In genomic region chr15:72472907-72473669, GRCh38 we compare ENCODE assay signal across 8 cellular contexts. TPM values are rescaled to one million over a fixed set of nuclear protein-coding genes. Genes with fewer than 3 reads are reported as not detected.
DNase-seq lines count a peak whose midpoint lies in the region; ATAC-seq and TF ChIP-seq lines count a peak whose summit lies in the region.

No MANE protein-coding gene starts in this region.

- peak; percentile 28 for TF ChIP-seq CTCF in MM.1S (IDR thresholded peaks at IDR 0.05; ENCODE audit: low read length)
- no peak for TF ChIP-seq CTCF in MCF 10A (IDR thresholded peaks at IDR 0.05; ENCODE audit: unreplicated experiment)
- TF ChIP-seq CTCF in uterus (IDR thresholded peaks at IDR 0.05): peak in 2 of 4 experiments; percentile 12 to 14

- H3K36me3 Mint-ChIP-seq in MCF 10A (ENCODE audit: insufficient read depth, unreplicated experiment): peaks cover 25% of the 10 kb centered on the region

- CTCF ChIA-PET in MCF 10A (lab: Yijun Ruan, JAX): interaction anchor here (0.6 to 1.5 kb wide), 12 partner anchors 9 to 503 kb away, joined by 3 to 9 read pairs (median 4); partner anchors contain the start of gene HEXA

- peak overlapping the region; percentile 96 for H3K4me3 ChIP-seq in MM.1S (ENCODE audit: low read length)
- peak overlapping the region; percentile 85 to 86 for H3K4me3 ChIP-seq in uterus

- peak overlapping the region; percentile 51 for H2AFZ ChIP-seq in MM.1S (ENCODE audit: low read length)

- POLR2A ChIA-PET in MCF 10A (lab: Yijun Ruan, JAX): interaction anchor here (0.6 to 4.2 kb wide), 42 partner anchors 9 to 1858 kb away, joined by 3 to 45 read pairs (median 4); partner anchors contain the start of genes BBS4, HEXA and HIGD2B

- peaks cover 33% of the 10 kb centered on the region for H3K79me2 ChIP-seq in MM.1S (ENCODE audit: low read length)

- no peaks in the 10 kb centered on the region for H3K9me2 ChIP-seq in MM.1S (replicated peaks; ENCODE audit: insufficient read depth, low read length)

- intact Hi-C loops in MCF 10A (cut with micrococcal nuclease) (loop anchor here (5.0 kb wide), 2 partner anchors 59 to 114 kb away; no protein-coding TSS in a partner anchor), uterus (cut with DNase I; ENCODE audit: low total_unique reads) (no loop called here)

- DNase-seq in DMS114 treated with DMSO at 0.1 percent for 48 hours (lab: John Stamatoyannopoulos, UW; ENCODE audit: unreplicated experiment): peak; percentile 46
- DNase-seq in MM.1S: no peak
- no peak for DNase-seq in MCF 10A (ENCODE audit: unreplicated experiment)
- peak; percentile 1 to 13 for DNase-seq in lung microvascular endothelial cell (ENCODE audit: low read depth in 2 of 2)
- DNase-seq in uterus: no peak
- no peak for DNase-seq in COLO668 (lab: John Stamatoyannopoulos, UW; ENCODE audit: unreplicated experiment)

- peaks cover 6% of the 10 kb centered on the region; the same call in 1 of the 2 replicates for H3K36me3 ChIP-seq in MM.1S (replicated peaks; ENCODE audit: insufficient read depth, low read length)
- H3K36me3 ChIP-seq in uterus: no peaks in the 10 kb centered on the region

- H3K4me2 ChIP-seq in MM.1S (ENCODE audit: low read depth, low read length): peak overlapping the region; percentile 87

- H3K9ac ChIP-seq in MM.1S (ENCODE audit: low read length): peak overlapping the region; percentile 100

- no TSS peak for BruUV-seq in MCF 10A (replicated peaks; lab: Mats Ljungman, UMichigan)

- H3K27me3 ChIP-seq in MM.1S (replicated peaks; ENCODE audit: insufficient read depth, low read length) (no peaks in the 10 kb centered on the region), uterus (no peaks in the 10 kb centered on the region)

- peak overlapping the region; percentile 91 for H3K4me3 Mint-ChIP-seq in MCF 10A (ENCODE audit: unreplicated experiment)

- H3K27me3 Mint-ChIP-seq in MCF 10A (ENCODE audit: insufficient read depth, unreplicated experiment): no peaks in the 10 kb centered on the region

- no peak for TF ChIP-seq POLR2A in uterus (IDR thresholded peaks at IDR 0.05)

- H3K4me1 Mint-ChIP-seq in MCF 10A (ENCODE audit: insufficient read depth, unreplicated experiment): peaks cover 6% of the 10 kb centered on the region

- ATAC-seq in HG03378 (IDR thresholded peaks at IDR 0.05; ENCODE audit: unreplicated experiment) (no peak), GM21390 (IDR thresholded peaks at IDR 0.05; ENCODE audit: unreplicated experiment) (no peak)

- H3K4me1 ChIP-seq in MM.1S (ENCODE audit: low read length): peaks cover 18% of the 10 kb centered on the region
- peaks cover 10 to 13% of the 10 kb centered on the region in 2 donors for H3K4me1 ChIP-seq in uterus

- no peaks in the 10 kb centered on the region for H3K9me3 Mint-ChIP-seq in MCF 10A (ENCODE audit: unreplicated experiment)

- H3K27ac Mint-ChIP-seq in MCF 10A (ENCODE audit: low read depth, unreplicated experiment): peak overlapping the region; percentile 100

- H4K20me1 ChIP-seq in MM.1S (ENCODE audit: insufficient read depth, low read length): peaks cover 10% of the 10 kb centered on the region

- H3F3A ChIP-seq in MM.1S (ENCODE audit: insufficient read depth, low read length): peaks cover 24% of the 10 kb centered on the region

- no peaks in the 10 kb centered on the region for H3K9me3 ChIP-seq in MM.1S (replicated peaks; ENCODE audit: insufficient read depth, low read length)
- H3K9me3 ChIP-seq in uterus: no peaks in the 10 kb centered on the region

- peak overlapping the region; percentile 100 for H3K27ac ChIP-seq in MM.1S (ENCODE audit: low read length)
- peak overlapping the region; percentile 99 for H3K27ac ChIP-seq in uterus

RNA-seq across cellular contexts. Expression of gene ARIH1, which starts 1.0 kb away (rescaled TPM):
- total RNA-seq in MCF 10A (2022) (234 and 235 TPM in 2 replicates), lung microvascular endothelial cell (11.8 and 15.7 TPM in 2 replicates), uterus (100 to 1,000 TPM in 1 of 4 donors, 10 to 100 TPM in 3; 28.2 to 215 (median 53.7) TPM)

Comparison
In these comparisons a context has a peak if more than half of its experiments do, and no peak if none do; other contexts are left out.
1. DNase-seq: peak in DMS114 treated with DMSO at 0.1 percent for 48 hours (single experiment) and lung microvascular endothelial cell (2 of 2); none in MM.1S (single experiment), MCF 10A (single experiment), uterus (0 of 2) and COLO668 (single experiment).